1 cellular context compared by ENCODE assay signal in genomic region chr1:25837253-25837875, GRCh38.
TF ChIP-seq lines count a peak whose summit lies in the region.

No MANE protein-coding gene starts in this region.

TF ChIP-seq in GM23338, 12 proteins besides CTCF, POLR2A, EP300 and RAD21 (continued from another document):
- TF ChIP-seq ZNF462 (CRISPR knock-in tag; IDR thresholded peaks at IDR 0.05) (no peak), ETS1 (IDR thresholded peaks at IDR 0.05) (no peak), EZH2phosphoT487 (IDR thresholded peaks at IDR 0.05; ENCODE audit: unreplicated experiment) (no peak)
